ENCODE assay signal across 8 cellular contexts in the genomic region with DNA sequence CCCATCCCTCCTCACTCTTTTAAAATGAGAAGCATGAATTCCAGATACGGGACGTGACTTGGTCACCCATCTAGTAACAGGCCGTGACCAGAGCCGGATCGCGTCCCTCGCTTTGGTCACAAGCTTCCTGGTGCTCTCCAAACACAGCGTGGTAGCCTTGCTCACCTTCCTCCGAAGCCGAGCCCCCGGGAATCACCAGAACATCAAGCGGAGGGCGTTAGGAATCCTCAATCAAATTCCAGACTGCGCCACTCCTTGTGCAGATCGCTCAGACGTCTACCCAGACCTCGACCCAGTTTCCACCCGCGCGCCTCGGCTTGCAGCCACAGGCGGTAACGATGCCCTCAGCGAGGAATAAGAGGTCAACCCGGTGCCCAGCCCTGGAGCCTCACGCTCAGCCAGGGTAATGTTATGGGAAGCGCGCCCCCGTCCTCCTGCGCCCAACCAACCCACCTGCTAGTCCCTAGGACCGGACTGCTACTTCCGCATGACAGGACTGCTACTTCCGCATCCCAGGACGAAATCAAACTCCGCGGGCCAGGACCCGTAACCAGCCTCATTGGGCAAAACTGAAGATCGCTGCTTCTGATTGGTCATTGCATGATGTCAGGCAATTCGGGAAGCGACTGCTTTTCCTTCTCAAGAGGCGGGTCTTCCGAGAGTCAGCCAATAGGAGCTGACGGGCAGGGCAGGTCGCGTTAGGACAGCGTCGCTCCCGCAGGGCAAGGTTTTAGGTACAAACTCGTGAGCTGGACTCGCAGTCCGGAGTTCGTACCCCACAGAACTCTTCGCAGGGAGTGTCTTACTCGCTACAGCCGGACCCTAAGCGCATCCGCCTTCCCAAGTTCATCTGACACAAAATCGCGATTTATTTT. TPM values are rescaled to one million over a fixed set of nuclear protein-coding genes. Genes with fewer than 3 reads are reported as not detected.
DNase-seq lines count a peak whose midpoint lies in the region; ATAC-seq and TF ChIP-seq lines count a peak whose summit lies in the region.

A gene (minus strand): TSS at position 501 of the 875 bp plus-strand sequence. CDS start 1,212 bp downstream, outside the sequence.

- no peaks in the 10 kb centered on the region for H3K27me3 ChIP-seq in DND-41 (ENCODE audit: insufficient read depth, low read length, poor library complexity)
- no peaks in the 10 kb centered on the region for H3K27me3 ChIP-seq in Peyer's patch
- no peaks in the 10 kb centered on the region for H3K27me3 ChIP-seq in esophagus muscularis mucosa
- H3K27me3 ChIP-seq in muscle layer of duodenum (ENCODE audit: low read depth, low read length), result no peaks in the 10 kb centered on the region

- ATAC-seq in DND-41 (ENCODE audit: insufficient read depth, low read depth), result peak; percentile 96
- peak; percentile 99 for ATAC-seq in GM21825 (IDR thresholded peaks at IDR 0.05; ENCODE audit: unreplicated experiment)
- peak; percentile 94 for ATAC-seq in activated T-cell treated with anti-CD3 and anti-CD28 coated beads, Interleukin-2, amount 50 U/mL, for 4 hours

- TF ChIP-seq POLR2A in Peyer's patch (IDR thresholded peaks at IDR 0.05), result peak; percentile 47 to 51
- TF ChIP-seq POLR2A in esophagus muscularis mucosa (IDR thresholded peaks at IDR 0.05; ENCODE audit: low read depth), result peak; percentile 15

- H3K9ac ChIP-seq in DND-41 (ENCODE audit: low read depth, low read length), result peak within 1 kb of the TSS; percentile 74

- H4K20me1 ChIP-seq in DND-41 (ENCODE audit: insufficient read depth, low read length), result no peaks in the 10 kb centered on the region

- H3K79me2 ChIP-seq in DND-41 (ENCODE audit: insufficient read depth, low read length), result peaks cover 48% of the 10 kb centered on the region

- H3K4me3 ChIP-seq in DND-41 (ENCODE audit: low read depth in 1 of 2, low read length in 2 of 2) (peak within 1 kb of the TSS; percentile 82 to 92), Peyer's patch (peak within 1 kb of the TSS; percentile 59 to 95 (median 79)), esophagus muscularis mucosa (peak within 1 kb of the TSS; percentile 63 to 80 (median 68)), muscle layer of duodenum (ENCODE audit: low read depth in 1 of 2, low read length in 2 of 2) (peak within 1 kb of the TSS; percentile 91 to 98)

- H3K36me3 ChIP-seq in DND-41 (ENCODE audit: insufficient read depth, low read length), result peaks cover 21% of the 10 kb centered on the region
- peaks cover 46% of the 10 kb centered on the region for H3K36me3 ChIP-seq in KOPT-K1 (ENCODE audit: insufficient read depth, low read length)
- H3K36me3 ChIP-seq in Peyer's patch, result no peaks in the 10 kb centered on the region
- no peaks in the 10 kb centered on the region for H3K36me3 ChIP-seq in esophagus muscularis mucosa
- H3K36me3 ChIP-seq in muscle layer of duodenum (ENCODE audit: control insufficient read depth in 1 of 2, insufficient read depth in 2 of 2, low read length in 2 of 2), result no peaks in the 10 kb centered on the region

- H3K9me3 ChIP-seq in DND-41 (ENCODE audit: insufficient read depth, low read length, severe bottlenecking), result no peaks in the 10 kb centered on the region
- H3K9me3 ChIP-seq in KOPT-K1 (ENCODE audit: insufficient read depth, low read length, poor library complexity, severe bottlenecking), result no peaks in the 10 kb centered on the region
- no peaks in the 10 kb centered on the region for H3K9me3 ChIP-seq in Peyer's patch
- no peaks in the 10 kb centered on the region for H3K9me3 ChIP-seq in esophagus muscularis mucosa
- H3K9me3 ChIP-seq in muscle layer of duodenum (ENCODE audit: control insufficient read depth in 1 of 2, low read length in 2 of 2), result no peaks in the 10 kb centered on the region

- TF ChIP-seq EP300 in esophagus muscularis mucosa (IDR thresholded peaks at IDR 0.05), result no peak

- peak within 1 kb of the TSS; percentile 94 for H3K4me3 Mint-ChIP-seq in activated T-cell treated with anti-CD3 and anti-CD28 coated beads, Interleukin-2, amount 50 U/mL, for 4 hours

- H3K9me3 Mint-ChIP-seq in activated T-cell treated with anti-CD3 and anti-CD28 coated beads, Interleukin-2, amount 50 U/mL, for 4 hours, result no peaks in the 10 kb centered on the region

- H3K4me2 ChIP-seq in DND-41 (ENCODE audit: insufficient read depth, low read length), result peak within 1 kb of the TSS; percentile 85

- H3K27ac ChIP-seq in DND-41 (ENCODE audit: low read length) (peak within 1 kb of the TSS; percentile 77), KOPT-K1 (ENCODE audit: low read depth, low read length, poor library complexity, severe bottlenecking) (peak within 1 kb of the TSS; percentile 84), Peyer's patch (peak within 1 kb of the TSS; percentile 29 to 67 (median 56)), esophagus muscularis mucosa (replicated peaks in 1 of 4) (peak within 1 kb of the TSS; percentile 57 to 64 (median 59)), muscle layer of duodenum (ENCODE audit: low read length) (peak within 1 kb of the TSS; percentile 47)

- DNase-seq in DND-41 (peak; percentile 97), Peyer's patch (peak; percentile 93 to 98 (median 93)), esophagus muscularis mucosa (ENCODE audit: extremely low spot score) (peak; percentile 99)
- DNase-seq in activated T-cell treated with anti-CD3 and anti-CD28 coated beads, Interleukin-2, amount 50 U/mL, for 4 hours, result peak; percentile 85
- peak; percentile 82 for DNase-seq in stimulated activated CD8-positive, alpha-beta memory T cell treated with anti-CD3 and anti-CD28 coated beads, Interleukin-7, amount 100 ng/mL, for 24 hours (ENCODE audit: low read depth)

- H3K27me3 Mint-ChIP-seq in activated T-cell treated with anti-CD3 and anti-CD28 coated beads, Interleukin-2, amount 50 U/mL, for 4 hours (ENCODE audit: low read depth), result no peaks in the 10 kb centered on the region

- peak; percentile 14 for TF ChIP-seq CTCF in DND-41 (IDR thresholded peaks at IDR 0.05; ENCODE audit: borderline replicate concordance, extremely low read depth, low read length, poor library complexity, severe bottlenecking)
- TF ChIP-seq CTCF in Peyer's patch (IDR thresholded peaks at IDR 0.05), result no peak
- peak in 1 of 3 experiments; percentile 19 for TF ChIP-seq CTCF in esophagus muscularis mucosa (IDR thresholded peaks at IDR 0.05)

- peak within 1 kb of the TSS; percentile 90 for H2AFZ ChIP-seq in DND-41 (ENCODE audit: low read depth, low read length)

- H3K4me1 ChIP-seq in DND-41 (ENCODE audit: insufficient read depth, low read length) (peaks cover 33% of the 10 kb centered on the region), Peyer's patch (peaks cover 0 to 14% (median 2%) of the 10 kb centered on the region in 4 donors), esophagus muscularis mucosa (peaks cover 15 to 21% (median 18%) of the 10 kb centered on the region in 4 donors), muscle layer of duodenum (ENCODE audit: control insufficient read depth in 1 of 2, insufficient read depth in 2 of 2, low read length in 2 of 2) (peaks cover 0 to 17% of the 10 kb centered on the region in 2 donors)

- peaks cover 1% of the 10 kb centered on the region for H3K36me3 Mint-ChIP-seq in activated T-cell treated with anti-CD3 and anti-CD28 coated beads, Interleukin-2, amount 50 U/mL, for 4 hours (ENCODE audit: insufficient read depth)

- WGBS in esophagus muscularis mucosa, result 0% methylated on average over 51 of the region's 59 CpGs

- intact Hi-C loops in esophagus muscularis mucosa (cut with DNase I), result loop anchor here (5.0 kb wide), 1 partner anchor 37 kb away; a partner anchor contains a TSS

- peaks cover 36% of the 10 kb centered on the region for H3K4me1 Mint-ChIP-seq in activated T-cell treated with anti-CD3 and anti-CD28 coated beads, Interleukin-2, amount 50 U/mL, for 4 hours (ENCODE audit: low read depth)

RNA-seq across cellular contexts. Expression of the gene that starts here (rescaled TPM):
- total RNA-seq in Peyer's patch (1 to 10 TPM in 3 of 4 donors, not detected in 1; 2.1 to 5.0 (median 2.7) TPM), esophagus muscularis mucosa (1 to 10 TPM in 1 of 4 donors, under 1 TPM in 1, not detected in 2; 0.57 to 1.7 TPM)
- 10 to 100 TPM in 2 of 3 donors, 1 to 10 TPM in 1; 9.9 to 16.7 (median 13.4) TPM for total RNA-seq in activated T-cell treated with anti-CD3 and anti-CD28 coated beads, Interleukin-2, amount 50 U/mL, for 4 hours

Comparison
In these comparisons a context has a peak if more than half of its experiments do, and no peak if none do; other contexts are left out.
1. Peak in every context shown above with its lines: DNase-seq, ATAC-seq, H3K4me3 ChIP-seq and H3K27ac ChIP-seq.